1 cellular context compared by ENCODE assay signal in the genomic region with DNA sequence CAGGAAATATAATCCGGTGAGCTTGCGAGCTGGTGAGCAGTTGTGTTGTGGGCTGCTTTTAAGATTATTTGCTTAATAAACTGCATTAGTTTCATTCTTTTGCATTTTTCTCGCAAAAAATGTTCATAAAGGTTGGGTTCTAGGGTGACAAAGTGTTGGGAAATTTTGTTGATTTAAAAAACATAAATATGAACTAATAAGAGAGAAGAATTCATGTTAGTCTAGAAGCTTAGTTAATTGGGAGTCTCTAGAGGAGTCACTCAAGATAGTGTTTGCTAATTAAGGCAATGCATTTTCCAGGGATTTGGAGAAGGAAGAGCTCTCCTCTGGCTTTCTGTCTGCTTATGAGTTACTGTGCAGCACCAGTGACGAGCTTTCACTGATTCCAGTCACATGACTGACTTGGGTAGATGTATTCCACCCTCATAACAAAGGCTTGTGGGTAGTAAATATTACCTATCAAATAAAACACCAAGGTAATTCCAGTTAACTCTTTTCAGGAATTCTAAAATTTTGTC.
TF ChIP-seq lines count a peak whose summit lies in the region.

No MANE protein-coding gene starts in this region.

TF ChIP-seq in SK-N-SH, 30 proteins besides CTCF, POLR2A, EP300 and RAD21 (continued from another document):
- TF ChIP-seq GABPA (IDR thresholded peaks at IDR 0.05; ENCODE audit: low read depth): no peak
- no peak for TF ChIP-seq TAF1 (IDR thresholded peaks at IDR 0.05; ENCODE audit: borderline replicate concordance, low read depth, low read length)
- TF ChIP-seq YY1 (IDR thresholded peaks at IDR 0.05; ENCODE audit: low read depth): no peak
- TF ChIP-seq, protein P1, sequence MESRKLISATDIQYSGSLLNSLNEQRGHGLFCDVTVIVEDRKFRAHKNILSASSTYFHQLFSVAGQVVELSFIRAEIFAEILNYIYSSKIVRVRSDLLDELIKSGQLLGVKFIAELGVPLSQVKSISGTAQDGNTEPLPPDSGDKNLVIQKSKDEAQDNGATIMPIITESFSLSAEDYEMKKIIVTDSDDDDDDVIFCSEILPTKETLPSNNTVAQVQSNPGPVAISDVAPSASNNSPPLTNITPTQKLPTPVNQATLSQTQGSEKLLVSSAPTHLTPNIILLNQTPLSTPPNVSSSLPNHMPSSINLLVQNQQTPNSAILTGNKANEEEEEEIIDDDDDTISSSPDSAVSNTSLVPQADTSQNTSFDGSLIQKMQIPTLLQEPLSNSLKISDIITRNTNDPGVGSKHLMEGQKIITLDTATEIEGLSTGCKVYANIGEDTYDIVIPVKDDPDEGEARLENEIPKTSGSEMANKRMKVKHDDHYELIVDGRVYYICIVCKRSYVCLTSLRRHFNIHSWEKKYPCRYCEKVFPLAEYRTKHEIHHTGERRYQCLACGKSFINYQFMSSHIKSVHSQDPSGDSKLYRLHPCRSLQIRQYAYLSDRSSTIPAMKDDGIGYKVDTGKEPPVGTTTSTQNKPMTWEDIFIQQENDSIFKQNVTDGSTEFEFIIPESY (IDR thresholded peaks at IDR 0.05; ENCODE audit: borderline replicate concordance, low read depth): no peak
- TF ChIP-seq FOSL2 (IDR thresholded peaks at IDR 0.05; ENCODE audit: borderline replicate concordance, low read depth): no peak; the same call in 1 of the 2 replicates
- no peak for TF ChIP-seq RXRA (IDR thresholded peaks at IDR 0.05; ENCODE audit: borderline replicate concordance, low read depth)
- TF ChIP-seq, protein P2, sequence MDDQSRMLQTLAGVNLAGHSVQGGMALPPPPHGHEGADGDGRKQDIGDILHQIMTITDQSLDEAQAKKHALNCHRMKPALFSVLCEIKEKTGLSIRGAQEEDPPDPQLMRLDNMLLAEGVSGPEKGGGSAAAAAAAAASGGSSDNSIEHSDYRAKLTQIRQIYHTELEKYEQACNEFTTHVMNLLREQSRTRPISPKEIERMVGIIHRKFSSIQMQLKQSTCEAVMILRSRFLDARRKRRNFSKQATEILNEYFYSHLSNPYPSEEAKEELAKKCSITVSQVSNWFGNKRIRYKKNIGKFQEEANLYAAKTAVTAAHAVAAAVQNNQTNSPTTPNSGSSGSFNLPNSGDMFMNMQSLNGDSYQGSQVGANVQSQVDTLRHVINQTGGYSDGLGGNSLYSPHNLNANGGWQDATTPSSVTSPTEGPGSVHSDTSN (IDR thresholded peaks at IDR 0.05): no peak
- TF ChIP-seq FOXJ3 (CRISPR knock-in tag; IDR thresholded peaks at IDR 0.05): no peak
- TF ChIP-seq, protein P3, sequence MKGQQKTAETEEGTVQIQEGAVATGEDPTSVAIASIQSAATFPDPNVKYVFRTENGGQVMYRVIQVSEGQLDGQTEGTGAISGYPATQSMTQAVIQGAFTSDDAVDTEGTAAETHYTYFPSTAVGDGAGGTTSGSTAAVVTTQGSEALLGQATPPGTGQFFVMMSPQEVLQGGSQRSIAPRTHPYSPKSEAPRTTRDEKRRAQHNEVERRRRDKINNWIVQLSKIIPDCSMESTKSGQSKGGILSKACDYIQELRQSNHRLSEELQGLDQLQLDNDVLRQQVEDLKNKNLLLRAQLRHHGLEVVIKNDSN (IDR thresholded peaks at IDR 0.05; ENCODE audit: borderline replicate concordance, low read depth): peak; percentile 38; the same call in 1 of the 2 replicates
